ENCODE assay signal across 24 cellular contexts in genomic region chr6:158847786-158848185, GRCh38. TPM values are rescaled to one million over a fixed set of nuclear protein-coding genes. Genes with fewer than 3 reads are reported as not detected.
A peak's percentile ranks its signal among the peaks of the same experiment; 100 is the strongest.
DNase-seq lines count a peak whose midpoint lies in the region; ATAC-seq and TF ChIP-seq lines count a peak whose summit lies in the region.
"Had no signal": no experiment of that assay in that cellular context is flagged by ENCODE, and none has a peak within 500 bp of the region (broad histone marks: within the 10 kb centered on the region; RNA-seq: fewer than 3 reads in every experiment).

No MANE protein-coding gene starts in this region.

- H3K4me1 ChIP-seq in CD8-positive, alpha-beta memory T cell (ENCODE audit: insufficient read depth, low read length), result peaks cover 28% of the 10 kb centered on the region
- H3K4me1 ChIP-seq: colonic mucosa had no signal

- peaks cover 0 to 2% (median 0%) of the 10 kb centered on the region in 3 donors for H3K36me3 Mint-ChIP-seq in CD8-positive, alpha-beta memory T cell
- peaks cover 1% of the 10 kb centered on the region for H3K36me3 Mint-ChIP-seq in progenitor cell of endocrine pancreas (ENCODE audit: insufficient read depth)
- H3K36me3 Mint-ChIP-seq: brain had no signal

- H3K36me3 ChIP-seq in CD8-positive, alpha-beta memory T cell (ENCODE audit: insufficient read depth, low read length), result no peaks in the 10 kb centered on the region
- H3K36me3 ChIP-seq: adrenal gland, colonic mucosa, spleen, tibial nerve had no signal

- POLR2A ChIA-PET in CD8-positive, alpha-beta memory T cell (lab: Charles Lee), result no interaction called here
- POLR2A ChIA-PET in RWPE1 (lab: Yijun Ruan, JAX; ENCODE audit: low non-redundant PET), result no interaction called here

- CTCF ChIA-PET in CD8-positive, alpha-beta memory T cell (lab: Charles Lee), result interaction anchor here (1.3 kb wide), 1 partner anchor 13 kb away, joined by 3 read pairs; no protein-coding TSS in a partner anchor
- CTCF ChIA-PET in RWPE1 (lab: Yijun Ruan, JAX), result interaction anchor here (1.3 kb wide), 1 partner anchor 144 kb away, joined by 4 read pairs; no protein-coding TSS in a partner anchor

- H3K4me1 Mint-ChIP-seq in CD8-positive, alpha-beta memory T cell, result peaks cover 0 to 29% (median 29%) of the 10 kb centered on the region in 3 donors
- H3K4me1 Mint-ChIP-seq in progenitor cell of endocrine pancreas (ENCODE audit: low read depth), result peaks cover 34% of the 10 kb centered on the region

- no peak overlapping the region for H3K4me3 ChIP-seq in CD8-positive, alpha-beta memory T cell (ENCODE audit: low read length)
- H3K4me3 ChIP-seq: adrenal gland, colonic mucosa, spleen, tibial nerve had no signal

- no peak for DNase-seq in CD8-positive, alpha-beta memory T cell
- no peak for DNase-seq in RWPE1 (ENCODE audit: low spot score)
- no peak for DNase-seq in progenitor cell of endocrine pancreas (ENCODE audit: low spot score, unreplicated experiment)
- no peak for DNase-seq in stimulated activated CD4-positive, alpha-beta T cell treated with anti-CD3 and anti-CD28 coated beads, Interleukin-12 subunit alpha, Interleukin-12 subunit beta, amount 100 ng/mL, for 4 hours
- no peak for DNase-seq in GOT3 (lab: John Stamatoyannopoulos, UW)
- DNase-seq: activated CD4-positive, alpha-beta T cell treated with anti-CD3 and anti-CD28 coated beads, Interleukin-2, amount 10 ng/mL, durations not matched to agents 24 days and 14 days; activated naive CD4-positive, alpha-beta T cell treated with Interleukin-2 at 50 U/mL for 16 hours; activated T-cell treated with anti-CD3 and anti-CD28 coated beads, Interleukin-2, amount 50 U/mL, for 72 hours; adrenal gland; colonic mucosa; EL; islet precursor cell; NCI-H1105; NCI-H446 treated with DMSO at 0.1 percent for 48 hours; spleen; stimulated activated CD4-positive, alpha-beta T cell treated with anti-CD3 and anti-CD28 coated beads, Interleukin-4, amount 100 ng/mL, for 24 hours; stimulated activated naive CD4-positive, alpha-beta T cell treated with Interleukin-2 at 50 U/mL for 16 hours; T-helper 17 cell had no signal

- no peak for TF ChIP-seq CTCF in RWPE1 (conservative IDR thresholded peaks at IDR 0.05; ENCODE audit: low read depth)
- no peak for TF ChIP-seq CTCF in progenitor cell of endocrine pancreas (IDR thresholded peaks at IDR 0.05; ENCODE audit: unreplicated experiment)

- peaks cover 0 to 2% of the 10 kb centered on the region in 2 donors for H3K27me3 Mint-ChIP-seq in CD8-positive, alpha-beta memory T cell
- H3K27me3 Mint-ChIP-seq in progenitor cell of endocrine pancreas, result no peaks in the 10 kb centered on the region
- H3K27me3 Mint-ChIP-seq: effector memory CD8-positive, alpha-beta T cell; T-helper 17 cell had no signal

- peak overlapping the region in 6 of 8 donors; percentile 34 to 99 (median 76) for H3K27ac Mint-ChIP-seq in CD8-positive, alpha-beta memory T cell
- H3K27ac Mint-ChIP-seq in progenitor cell of endocrine pancreas, result peak overlapping the region; percentile 13
- H3K27ac Mint-ChIP-seq: activated CD4-positive, alpha-beta T cell treated with anti-CD3 and anti-CD28 coated beads, Interleukin-2, amount 10 ng/mL, durations not matched to agents 24 days and 14 days; activated T-cell treated with anti-CD3 and anti-CD28 coated beads, Interleukin-2, amount 50 U/mL, for 72 hours; T-helper 17 cell had no signal

- no peak overlapping the region for H3K27ac ChIP-seq in CD8-positive, alpha-beta memory T cell (ENCODE audit: low read depth, low read length)
- peak overlapping the region; percentile 81 for H3K27ac ChIP-seq in RWPE1
- H3K27ac ChIP-seq: adrenal gland, colonic mucosa, spleen, tibial nerve had no signal

- H3K27me3 ChIP-seq in CD8-positive, alpha-beta memory T cell (ENCODE audit: insufficient read depth, low read length, poor library complexity, severe bottlenecking), result no peaks in the 10 kb centered on the region
- H3K27me3 ChIP-seq: adrenal gland, colonic mucosa, spleen, tibial nerve had no signal

- H3K9me3 ChIP-seq in CD8-positive, alpha-beta memory T cell (ENCODE audit: low read length), result no peaks in the 10 kb centered on the region
- H3K9me3 ChIP-seq: adrenal gland, colonic mucosa, spleen, tibial nerve had no signal

- H3K4me3 Mint-ChIP-seq in CD8-positive, alpha-beta memory T cell, result no peak overlapping the region
- H3K4me3 Mint-ChIP-seq in progenitor cell of endocrine pancreas (ENCODE audit: low read depth), result no peak overlapping the region
- H3K4me3 Mint-ChIP-seq: activated CD4-positive, alpha-beta T cell treated with anti-CD3 and anti-CD28 coated beads, Interleukin-2, amount 10 ng/mL, durations not matched to agents 24 days and 14 days; activated T-cell treated with anti-CD3 and anti-CD28 coated beads, Interleukin-2, amount 50 U/mL, for 72 hours; brain; T-helper 17 cell had no signal

- H3K9me3 Mint-ChIP-seq in CD8-positive, alpha-beta memory T cell, result peaks cover 0 to 1% (median 0%) of the 10 kb centered on the region in 5 donors
- peaks cover 7% of the 10 kb centered on the region for H3K9me3 Mint-ChIP-seq in progenitor cell of endocrine pancreas (ENCODE audit: low read depth)
- H3K9me3 Mint-ChIP-seq: activated CD4-positive, alpha-beta T cell treated with anti-CD3 and anti-CD28 coated beads, Interleukin-2, amount 10 ng/mL, durations not matched to agents 24 days and 14 days; brain; effector memory CD8-positive, alpha-beta T cell had no signal

- ATAC-seq in esophagus mucosa (peak; percentile 61), GM18502 (IDR thresholded peaks at IDR 0.05; ENCODE audit: poor library complexity, unreplicated experiment) (no peak), GM18858 (IDR thresholded peaks at IDR 0.05; ENCODE audit: unreplicated experiment) (no peak)
- ATAC-seq: activated T-cell treated with anti-CD3 and anti-CD28 coated beads, Interleukin-2, amount 50 U/mL, for 72 hours; effector memory CD8-positive, alpha-beta T cell; T-helper 17 cell had no signal

RNA-seq across cellular contexts. Expression of gene EZR, which starts 28.6 kb away (rescaled TPM):
- 100 to 1,000 TPM; 296 to 299 TPM for total RNA-seq in CD8-positive, alpha-beta memory T cell
- polyA plus RNA-seq in CD8-positive, alpha-beta memory T cell, result 325 TPM
- total RNA-seq in esophagus mucosa (368 TPM), progenitor cell of endocrine pancreas (258 and 274 TPM in 2 replicates)
